ENCODE assay signal across 2 cellular contexts in the genomic region with DNA sequence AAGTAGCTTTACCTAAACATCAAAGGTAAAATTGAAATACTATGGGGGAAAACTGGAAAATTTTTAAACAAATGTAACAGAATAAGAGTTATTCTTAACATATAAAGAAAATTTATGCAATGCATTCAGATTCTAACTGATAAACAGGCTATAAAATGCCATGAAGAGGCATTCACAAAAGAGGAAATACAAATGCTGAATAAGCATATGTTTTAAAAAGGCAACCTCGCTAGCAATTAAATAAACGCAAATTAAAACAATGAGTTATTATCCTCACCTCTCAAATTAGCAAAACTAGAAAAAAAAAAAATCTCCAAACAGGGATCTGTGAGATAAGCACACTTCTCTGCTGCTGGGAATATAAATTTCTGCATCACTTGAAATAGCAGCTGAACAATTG.
TF ChIP-seq lines count a peak whose summit lies in the region.

No MANE protein-coding gene starts in this region.

TF ChIP-seq in HepG2, 621 proteins besides CTCF, POLR2A, EP300 and RAD21:
- TF ChIP-seq, protein P1, sequence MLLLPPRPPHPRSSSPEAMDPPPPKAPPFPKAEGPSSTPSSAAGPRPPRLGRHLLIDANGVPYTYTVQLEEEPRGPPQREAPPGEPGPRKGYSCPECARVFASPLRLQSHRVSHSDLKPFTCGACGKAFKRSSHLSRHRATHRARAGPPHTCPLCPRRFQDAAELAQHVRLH (CRISPR knock-in tag; IDR thresholded peaks at IDR 0.05; ENCODE audit: borderline replicate concordance, low read depth), result no peak
- no peak for TF ChIP-seq MAFG (CRISPR knock-in tag; IDR thresholded peaks at IDR 0.05)
- no peak for TF ChIP-seq HDAC6 (IDR thresholded peaks at IDR 0.05; ENCODE audit: low read depth, low read length)
- TF ChIP-seq MAFF (IDR thresholded peaks at IDR 0.05; ENCODE audit: low read depth, low read length), result peak; percentile 47; the same call in 1 of the 2 replicates
- peak in 1 of 2 experiments; percentile 65; a peak in 2 of 4 replicates for TF ChIP-seq MAFK (conservative IDR thresholded peaks at IDR 0.05 in 1 of 2, IDR thresholded peaks at IDR 0.05 in 1 of 2; ENCODE audit: low read length in 2 of 2)

TF ChIP-seq in H1, 55 proteins besides CTCF, POLR2A, EP300 and RAD21:
- no peak for TF ChIP-seq KDM4A (IDR thresholded peaks at IDR 0.05; ENCODE audit: low read depth, low read length, severe bottlenecking)
- TF ChIP-seq MAFK (IDR thresholded peaks at IDR 0.05; ENCODE audit: low read depth, low read length), result peak; percentile 23; the same call in 1 of the 2 replicates
